8 cellular contexts compared by ENCODE assay signal in the genomic region with DNA sequence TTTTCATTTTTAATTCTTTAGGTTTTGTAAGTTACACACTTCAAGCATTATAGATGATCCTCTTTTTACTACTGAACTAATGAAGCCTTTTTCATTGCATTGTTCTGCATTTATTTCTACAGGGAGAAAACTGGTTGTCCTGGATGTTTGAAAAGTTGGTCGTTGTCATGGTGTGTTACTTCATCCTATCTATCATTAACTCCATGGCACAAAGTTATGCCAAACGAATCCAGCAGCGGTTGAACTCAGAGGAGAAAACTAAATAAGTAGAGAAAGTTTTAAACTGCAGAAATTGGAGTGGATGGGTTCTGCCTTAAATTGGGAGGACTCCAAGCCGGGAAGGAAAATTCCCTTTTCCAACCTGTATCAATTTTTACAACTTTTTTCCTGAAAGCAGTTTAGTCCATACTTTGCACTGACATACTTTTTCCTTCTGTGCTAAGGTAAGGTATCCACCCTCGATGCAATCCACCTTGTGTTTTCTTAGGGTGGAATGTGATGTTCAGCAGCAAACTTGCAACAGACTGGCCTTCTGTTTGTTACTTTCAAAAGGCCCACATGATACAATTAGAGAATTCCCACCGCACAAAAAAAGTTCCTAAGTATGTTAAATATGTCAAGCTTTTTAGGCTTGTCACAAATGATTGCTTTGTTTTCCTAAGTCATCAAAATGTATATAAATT. TPM values are rescaled to one million over a fixed set of nuclear protein-coding genes. Genes with fewer than 3 reads are reported as not detected.
DNase-seq lines count a peak whose midpoint lies in the region; ATAC-seq and TF ChIP-seq lines count a peak whose summit lies in the region.

No MANE protein-coding gene starts in this region.

- no peak for TF ChIP-seq POLR2A in upper lobe of left lung (IDR thresholded peaks at IDR 0.05)

- ATAC-seq in heart right ventricle (no peak), Right ventricle myocardium superior (ENCODE audit: poor library complexity) (no peak), upper lobe of left lung (ENCODE audit: low FRiP score in 2 of 2) (no peak), GM18517 (IDR thresholded peaks at IDR 0.05; ENCODE audit: unreplicated experiment) (no peak), GM18868 (IDR thresholded peaks at IDR 0.05; ENCODE audit: unreplicated experiment) (no peak)

- peak overlapping the region in 9 of 10 donors; percentile 63 to 97 (median 89) for H3K27ac ChIP-seq in heart right ventricle
- H3K27ac ChIP-seq in adipose tissue (ENCODE audit: low read depth, low read length): peak overlapping the region; percentile 75
- peak overlapping the region; percentile 93 to 96 (median 93) for H3K27ac ChIP-seq in upper lobe of left lung

- H3K4me3 ChIP-seq in heart right ventricle (peak overlapping the region; percentile 1 to 68 (median 58)), upper lobe of left lung (peak overlapping the region; percentile 44 to 66 (median 54))

- H3K27me3 ChIP-seq in heart right ventricle: no peaks in the 10 kb centered on the region
- H3K27me3 ChIP-seq in upper lobe of left lung: no peaks in the 10 kb centered on the region

- no peak for TF ChIP-seq EP300 in upper lobe of left lung (IDR thresholded peaks at IDR 0.05)

- intact Hi-C loops in heart right ventricle (cut with DNase I): loop anchor here in 6 of 10 donors (1.0 to 10.0 kb wide), 5 partner anchors 55 to 205 kb away; no protein-coding TSS in a partner anchor
- intact Hi-C loops in Right ventricle myocardium superior (cut with DNase I): loop anchor here (10.0 kb wide), 1 partner anchor 85 kb away; no protein-coding TSS in a partner anchor

- 30 to 34% methylated on average over 6 of the region's 6 CpGs for WGBS in heart right ventricle, 2 donors
- 28 to 40% (median 34%) methylated on average over 6 of the region's 6 CpGs for WGBS in adipose tissue, 3 donors
- WGBS in upper lobe of left lung, 2 donors: 34 to 39% methylated on average over 6 of the region's 6 CpGs

- peaks cover 0 to 49% (median 3%) of the 10 kb centered on the region in 9 donors for H3K36me3 ChIP-seq in heart right ventricle
- peaks cover 0 to 38% (median 5%) of the 10 kb centered on the region in 4 donors for H3K36me3 ChIP-seq in upper lobe of left lung

- no peak for TF ChIP-seq CTCF in heart right ventricle (IDR thresholded peaks at IDR 0.05)
- no peak for TF ChIP-seq CTCF in upper lobe of left lung (IDR thresholded peaks at IDR 0.05)

- H3K4me1 ChIP-seq in heart right ventricle (peaks cover 0 to 46% (median 32%) of the 10 kb centered on the region in 9 donors), upper lobe of left lung (peaks cover 12 to 54% (median 32%) of the 10 kb centered on the region in 4 donors)

- DNase-seq in heart right ventricle (no peak), Right ventricle myocardium superior (no peak), kidney glomerular epithelial cell (lab: John Stamatoyannopoulos, UW) (peak; percentile 77), upper lobe of left lung (peak in 1 of 2 donors; percentile 16)
- DNase-seq in activated effector memory CD4-positive, alpha-beta T cell treated with anti-CD3 and anti-CD28 coated beads, Interleukin-2, amount 50 U/mL, for 16 hours: no peak

- H3K9me3 ChIP-seq in heart right ventricle (no peaks in the 10 kb centered on the region), upper lobe of left lung (no peaks in the 10 kb centered on the region)

RNA-seq across cellular contexts. Expression of gene TUBD1, which starts 53.0 kb away (rescaled TPM):
- 10 to 100 TPM in 1 of 10 donors, 1 to 10 TPM in 9; 4.0 to 10.1 (median 6.6) TPM for total RNA-seq in heart right ventricle
- 10 to 100 TPM in 1 of 2 donors, 1 to 10 TPM in 1; 4.1 to 10.4 TPM for polyA plus RNA-seq in heart right ventricle
- total RNA-seq in Right ventricle myocardium superior: 6.9 TPM
- 1 to 10 TPM; 4.1 to 8.8 (median 4.5) TPM for polyA plus RNA-seq in adipose tissue
- 10 to 100 TPM in 1 of 6 donors, 1 to 10 TPM in 5; 3.1 to 52.4 (median 7.6) TPM for total RNA-seq in upper lobe of left lung

RNA-seq across cellular contexts. Expression of gene RPS6KB1, which starts 53.1 kb away (rescaled TPM):
- 10 to 100 TPM; 19.6 to 30.4 (median 25.6) TPM for total RNA-seq in heart right ventricle
- 10 to 100 TPM in 1 of 2 donors, 1 to 10 TPM in 1; 5.1 to 11.2 TPM for polyA plus RNA-seq in heart right ventricle
- total RNA-seq in Right ventricle myocardium superior: 22.3 TPM
- 10 to 100 TPM in 2 of 3 donors, 1 to 10 TPM in 1; 7.4 to 12.5 (median 11.1) TPM for polyA plus RNA-seq in adipose tissue
- total RNA-seq in upper lobe of left lung: 10 to 100 TPM; 13.1 to 60.8 (median 30.3) TPM
